8 cellular contexts compared by ENCODE assay signal in genomic region chr12:8914033-8914715, GRCh38. TPM values are rescaled to one million over a fixed set of nuclear protein-coding genes. Genes with fewer than 3 reads are reported as not detected.
DNase-seq lines count a peak whose midpoint lies in the region; ATAC-seq and TF ChIP-seq lines count a peak whose summit lies in the region.
"Not testable (repeated sequence)": the region's sequence is repeated elsewhere in the genome, so short reads cannot be mapped to it uniquely, and the experiment has no call there.

TSS of gene PHC1 (plus strand) at chr12:8914509. CDS start at chr12:8917678, 3,169 bp downstream.

- H3K27ac Mint-ChIP-seq in activated naive CD8-positive, alpha-beta T cell treated with anti-CD3 and anti-CD28 coated beads, Interleukin-2, amount 50 U/mL, for 24 hours = peak within 1 kb of the TSS; percentile 86
- H3K27ac Mint-ChIP-seq in glutamatergic neuron (ENCODE audit: unreplicated experiment) = peak within 1 kb of the TSS; percentile 97

- peaks cover 11% of the 10 kb centered on the region for H3K4me1 Mint-ChIP-seq in activated naive CD8-positive, alpha-beta T cell treated with anti-CD3 and anti-CD28 coated beads, Interleukin-2, amount 50 U/mL, for 24 hours
- H3K4me1 Mint-ChIP-seq in glutamatergic neuron (ENCODE audit: low read depth, unreplicated experiment) = peaks cover 13% of the 10 kb centered on the region

- H3K36me3 Mint-ChIP-seq in activated naive CD8-positive, alpha-beta T cell treated with anti-CD3 and anti-CD28 coated beads, Interleukin-2, amount 50 U/mL, for 24 hours (ENCODE audit: low read depth); glutamatergic neuron (ENCODE audit: unreplicated experiment): not testable (repeated sequence)

- intact Hi-C loops in T-helper 1 cell treated with Interleukin-12 subunit alpha and Interleukin-12 subunit beta and Interleukin-4 antibody, amounts not matched to agents 30 ng/mL and 1 ng/mL, for 36 hours (cut with micrococcal nuclease) = loop anchor here (1.0 to 10.0 kb wide), 5 partner anchors 35 to 829 kb away; partner anchors contain the start of genes M6PR and NECAP1

- H3K9me3 Mint-ChIP-seq in activated naive CD8-positive, alpha-beta T cell treated with anti-CD3 and anti-CD28 coated beads, Interleukin-2, amount 50 U/mL, for 24 hours; glutamatergic neuron (ENCODE audit: unreplicated experiment): not testable (repeated sequence)

- peak; percentile 35 for DNase-seq in GM04503 (ENCODE audit: low read depth)
- DNase-seq in NCI-H1105 (lab: John Stamatoyannopoulos, UW) = peak; percentile 94
- DNase-seq in activated naive CD8-positive, alpha-beta T cell treated with anti-CD3 and anti-CD28 coated beads, Interleukin-2, amount 50 U/mL, for 24 hours = peak; percentile 75
- DNase-seq in glutamatergic neuron = peak; percentile 88
- peak; percentile 49 for DNase-seq in occipital lobe (lab: John Stamatoyannopoulos, UW)

- H3K9me3 ChIP-seq in subcutaneous abdominal adipose tissue (ENCODE audit: control insufficient read depth in 5 of 5, low read length in 5 of 5) = not testable (repeated sequence)

- peak within 1 kb of the TSS; percentile 71 for H3K27ac ChIP-seq in subcutaneous abdominal adipose tissue (ENCODE audit: low read depth, low read length)

- ATAC-seq in HG02623 (IDR thresholded peaks at IDR 0.05; ENCODE audit: unreplicated experiment) = peak; percentile 65
- peak; percentile 67 for ATAC-seq in activated naive CD8-positive, alpha-beta T cell treated with anti-CD3 and anti-CD28 coated beads, Interleukin-2, amount 50 U/mL, for 24 hours

- H3K4me1 ChIP-seq in subcutaneous abdominal adipose tissue (ENCODE audit: control insufficient read depth in 5 of 5, insufficient read depth in 5 of 5, low read length in 5 of 5) = peaks cover 4 to 21% (median 18%) of the 10 kb centered on the region in 5 donors

- H3K27me3 Mint-ChIP-seq in activated naive CD8-positive, alpha-beta T cell treated with anti-CD3 and anti-CD28 coated beads, Interleukin-2, amount 50 U/mL, for 24 hours; glutamatergic neuron (ENCODE audit: unreplicated experiment): not testable (repeated sequence)

- not testable (repeated sequence) for H3K27me3 ChIP-seq in subcutaneous abdominal adipose tissue (ENCODE audit: control insufficient read depth in 5 of 5, insufficient read depth in 4 of 5, low read length in 5 of 5)

- peak within 1 kb of the TSS; percentile 36 to 81 (median 79) for H3K9ac ChIP-seq in subcutaneous abdominal adipose tissue (ENCODE audit: low read length in 5 of 5)

- TF ChIP-seq CTCF in glutamatergic neuron (IDR thresholded peaks at IDR 0.05; ENCODE audit: partially characterized antibody, unreplicated experiment) = not testable (repeated sequence)

- not testable (repeated sequence) for H3K36me3 ChIP-seq in subcutaneous abdominal adipose tissue (ENCODE audit: control insufficient read depth in 5 of 5, insufficient read depth in 5 of 5, low read length in 5 of 5)

- H3K4me3 Mint-ChIP-seq in activated naive CD8-positive, alpha-beta T cell treated with anti-CD3 and anti-CD28 coated beads, Interleukin-2, amount 50 U/mL, for 24 hours = peak within 1 kb of the TSS; percentile 82
- H3K4me3 Mint-ChIP-seq in glutamatergic neuron (ENCODE audit: unreplicated experiment) = peak within 1 kb of the TSS; percentile 97

- H3K4me3 ChIP-seq in subcutaneous abdominal adipose tissue (ENCODE audit: low read depth in 1 of 5, low read length in 5 of 5) = peak within 1 kb of the TSS; percentile 79 to 96 (median 80)

RNA-seq across cellular contexts. Expression of gene PHC1, which starts in this region (rescaled TPM):
- total RNA-seq in T-helper 1 cell treated with Interleukin-12 subunit alpha and Interleukin-12 subunit beta and Interleukin-4 antibody, amounts not matched to agents 30 ng/mL and 1 ng/mL, for 36 hours = 12.0 and 12.1 TPM in 2 replicates
- 59.8 TPM for total RNA-seq in glutamatergic neuron (ENCODE audit: unreplicated experiment)
- total RNA-seq in occipital lobe = 28.7 TPM

Comparison
In these comparisons a context has a peak if more than half of its experiments do, and no peak if none do; other contexts are left out.
1. Peak in every context shown above with its lines: DNase-seq, ATAC-seq, H3K4me3 ChIP-seq and H3K27ac ChIP-seq.
2. DNase-seq: peak in every context shown above with its lines; median percentile 94 in NCI-H1105; 88 in glutamatergic neuron; 75 in activated naive CD8-positive, alpha-beta T cell treated with anti-CD3 and anti-CD28 coated beads, Interleukin-2, amount 50 U/mL, for 24 hours; 49 in occipital lobe; 35 in GM04503.